22 cellular contexts compared by ENCODE assay signal in genomic region chr6:105321728-105322127, GRCh38.
"Had no signal": no experiment of that assay in that cellular context is flagged by ENCODE, and none has a peak within 500 bp of the region (broad histone marks: within the 10 kb centered on the region; RNA-seq: fewer than 3 reads in every experiment).

No MANE protein-coding gene starts in this region.

- ATAC-seq: activated T-cell treated with anti-CD3 and anti-CD28 coated beads, Interleukin-2, amount 50 U/mL, for 4 hours; naive thymus-derived CD8-positive, alpha-beta T cell; stimulated activated naive CD8-positive, alpha-beta T cell treated with anti-CD3 and anti-CD28 coated beads, Interleukin-15, amount 100 ng/mL, for 72 hours; T-cell had no signal

- DNase-seq: activated CD4-positive, alpha-beta T cell treated with anti-CD3 and anti-CD28 coated beads, Interleukin-2, amount 50 U/mL, for 1 hour; activated CD4-positive, CD25-positive, alpha-beta regulatory T cell treated with anti-CD3 and anti-CD28 coated beads, Interleukin-2, amount 50 U/mL, for 72 hours; activated CD8-positive, alpha-beta memory T cell treated with anti-CD3 and anti-CD28 coated beads, Interleukin-2, amount 50 U/mL, for 4 hours; activated gamma-delta T cell; activated T-cell treated with anti-CD3 and anti-CD28 coated beads, Interleukin-2, amount 50 U/mL, for 4 hours; cerebellar nuclear complex; cortex of kidney; heart left ventricle; kidney glomerular epithelial cell; mesendoderm; naive thymus-derived CD8-positive, alpha-beta T cell; small intestine; stimulated activated CD4-positive, alpha-beta T cell treated with anti-CD3 and anti-CD28 coated beads, Interleukin-4, amount 100 ng/mL, for 1 hour; stimulated activated naive CD8-positive, alpha-beta T cell treated with anti-CD3 and anti-CD28 coated beads, Interleukin-15, amount 100 ng/mL, for 72 hours; T-cell; T-helper 9 cell; trophoblast cell had no signal

- H3K4me3 ChIP-seq: heart left ventricle, right lobe of liver had no signal

- H3K79me2 ChIP-seq: parathyroid adenoma had no signal

- H3K27me3 ChIP-seq: heart left ventricle, right lobe of liver had no signal

- FAIRE-seq: astrocyte, bronchial epithelial cell, frontal cortex, small intestine had no signal

- H3K9ac ChIP-seq: parathyroid adenoma had no signal

- H3K27ac ChIP-seq: heart left ventricle, parathyroid adenoma, right lobe of liver had no signal

- H3K9me3 ChIP-seq: heart left ventricle, right lobe of liver had no signal

- H3K4me1 ChIP-seq: right lobe of liver had no signal

- H2AFZ ChIP-seq: parathyroid adenoma had no signal
